In the genomic region with DNA sequence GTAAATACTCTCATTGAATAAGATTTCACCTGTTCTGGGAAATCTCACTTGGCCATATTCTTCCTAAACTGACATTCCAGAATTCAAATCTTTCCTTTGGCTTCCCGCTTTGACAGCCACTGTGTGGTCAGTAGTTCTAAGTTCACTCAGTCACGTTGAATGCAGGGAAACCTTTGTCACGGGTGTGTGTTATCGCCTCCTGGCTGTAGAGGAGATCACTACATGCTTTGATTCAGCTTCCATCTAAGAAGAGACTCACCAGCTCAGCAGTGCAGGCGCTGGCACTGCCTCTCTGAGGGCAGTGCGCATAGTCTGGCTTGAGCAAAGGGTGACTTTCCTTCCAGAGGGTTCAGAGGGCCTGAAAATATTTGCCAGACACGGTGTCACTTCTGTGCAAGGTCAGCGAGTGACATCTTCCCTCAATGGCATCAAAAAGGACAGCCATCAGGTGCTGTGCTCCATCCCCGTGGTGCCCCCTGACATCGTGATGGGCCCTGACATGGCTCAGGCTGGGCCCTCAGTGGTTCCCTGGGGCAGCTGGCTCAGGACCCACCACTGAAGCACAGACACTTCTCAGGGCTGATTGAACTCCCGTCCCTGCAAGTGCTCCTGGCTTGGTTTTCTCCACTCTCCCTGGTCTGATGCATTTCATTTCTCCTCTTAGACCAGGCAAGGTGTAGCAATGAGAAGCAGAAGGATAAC, we compare ENCODE assay signal across 8 cellular contexts.
DNase-seq lines count a peak whose midpoint lies in the region; ATAC-seq and TF ChIP-seq lines count a peak whose summit lies in the region.

No MANE protein-coding gene starts in this region.

- H3K4me1 Mint-ChIP-seq in endothelial cell (ENCODE audit: unreplicated experiment) (peaks cover 29% of the 10 kb centered on the region), osteocyte (ENCODE audit: unreplicated experiment) (peaks cover 5% of the 10 kb centered on the region)
- no peaks in the 10 kb centered on the region for H3K4me1 Mint-ChIP-seq in activated naive CD4-positive, alpha-beta T cell treated with anti-CD3 and anti-CD28 coated beads for 36 hours (ENCODE audit: low read depth)
- peaks cover 0 to 6% (median 1%) of the 10 kb centered on the region in 4 donors for H3K4me1 Mint-ChIP-seq in naive thymus-derived CD8-positive, alpha-beta T cell

- H3K36me3 Mint-ChIP-seq in endothelial cell (ENCODE audit: low read depth, unreplicated experiment) (no peaks in the 10 kb centered on the region), osteocyte (ENCODE audit: unreplicated experiment) (no peaks in the 10 kb centered on the region)
- no peaks in the 10 kb centered on the region for H3K36me3 Mint-ChIP-seq in activated naive CD4-positive, alpha-beta T cell treated with anti-CD3 and anti-CD28 coated beads for 36 hours (ENCODE audit: low read depth)
- H3K36me3 Mint-ChIP-seq in naive thymus-derived CD8-positive, alpha-beta T cell: no peaks in the 10 kb centered on the region

- DNase-seq in GM13976 (ENCODE audit: low spot score) (peak; percentile 24), HuH-7.5 (ENCODE audit: low spot score) (peak; percentile 10), endothelial cell (ENCODE audit: low spot score) (peak; percentile 66), osteocyte (ENCODE audit: extremely low spot score, unreplicated experiment) (no peak), MG63 (no peak), nucleus accumbens (lab: John Stamatoyannopoulos, UW) (no peak)
- DNase-seq in activated naive CD4-positive, alpha-beta T cell treated with anti-CD3 and anti-CD28 coated beads for 36 hours: no peak
- DNase-seq in naive thymus-derived CD8-positive, alpha-beta T cell: no peak

- no peak overlapping the region for H3K4me3 ChIP-seq in MG63

- H3K4me3 Mint-ChIP-seq in endothelial cell (ENCODE audit: unreplicated experiment): no peak overlapping the region
- no peak overlapping the region for H3K4me3 Mint-ChIP-seq in osteocyte (ENCODE audit: unreplicated experiment)
- H3K4me3 Mint-ChIP-seq in activated naive CD4-positive, alpha-beta T cell treated with anti-CD3 and anti-CD28 coated beads for 36 hours: no peak overlapping the region
- H3K4me3 Mint-ChIP-seq in naive thymus-derived CD8-positive, alpha-beta T cell: no peak overlapping the region

- H3K27me3 Mint-ChIP-seq in endothelial cell (ENCODE audit: unreplicated experiment): peaks cover 4% of the 10 kb centered on the region
- no peaks in the 10 kb centered on the region for H3K27me3 Mint-ChIP-seq in osteocyte (ENCODE audit: unreplicated experiment)
- H3K27me3 Mint-ChIP-seq in activated naive CD4-positive, alpha-beta T cell treated with anti-CD3 and anti-CD28 coated beads for 36 hours (ENCODE audit: low read depth): peaks cover 13% of the 10 kb centered on the region
- H3K27me3 Mint-ChIP-seq in naive thymus-derived CD8-positive, alpha-beta T cell: peaks cover 0 to 11% (median 3%) of the 10 kb centered on the region in 5 donors

- H3K27me3 ChIP-seq in MG63: no peaks in the 10 kb centered on the region

- in situ Hi-C loops in GM13976 (cut with MboI; ENCODE audit: low sequenced_read_pairs, unreplicated experiment): loop anchor here (25.0 kb wide), 1 partner anchor 959 kb away; no protein-coding TSS in a partner anchor

- ATAC-seq in naive thymus-derived CD8-positive, alpha-beta T cell: no peak

- H3K9me3 Mint-ChIP-seq in endothelial cell (ENCODE audit: unreplicated experiment) (no peaks in the 10 kb centered on the region), osteocyte (ENCODE audit: unreplicated experiment) (no peaks in the 10 kb centered on the region)
- no peaks in the 10 kb centered on the region for H3K9me3 Mint-ChIP-seq in activated naive CD4-positive, alpha-beta T cell treated with anti-CD3 and anti-CD28 coated beads for 36 hours
- no peaks in the 10 kb centered on the region for H3K9me3 Mint-ChIP-seq in naive thymus-derived CD8-positive, alpha-beta T cell

- CTCF ChIA-PET in activated naive CD4-positive, alpha-beta T cell treated with anti-CD3 and anti-CD28 coated beads for 36 hours (lab: Charles Lee): interaction anchor here (0.5 to 1.7 kb wide), 7 partner anchors 8 to 975 kb away, joined by 3 to 7 read pairs (median 3); no protein-coding TSS in a partner anchor

- intact Hi-C loops in activated naive CD4-positive, alpha-beta T cell treated with anti-CD3 and anti-CD28 coated beads for 36 hours (cut with micrococcal nuclease): no loop called here

- peak overlapping the region; percentile 99 for H3K27ac Mint-ChIP-seq in endothelial cell (ENCODE audit: unreplicated experiment)
- H3K27ac Mint-ChIP-seq in osteocyte (ENCODE audit: unreplicated experiment): no peak overlapping the region
- H3K27ac Mint-ChIP-seq in activated naive CD4-positive, alpha-beta T cell treated with anti-CD3 and anti-CD28 coated beads for 36 hours: no peak overlapping the region
- no peak overlapping the region for H3K27ac Mint-ChIP-seq in naive thymus-derived CD8-positive, alpha-beta T cell

- H3K36me3 ChIP-seq in MG63: no peaks in the 10 kb centered on the region

- POLR2A ChIA-PET in naive thymus-derived CD8-positive, alpha-beta T cell (lab: Charles Lee): no interaction called here

- no peaks in the 10 kb centered on the region for H3K9me3 ChIP-seq in MG63

- TF ChIP-seq CTCF in GM13976 (IDR thresholded peaks at IDR 0.05; ENCODE audit: borderline replicate concordance, control extremely low read depth, extremely low read depth, insufficient read depth, missing control alignments) (peak; percentile 21), endothelial cell (IDR thresholded peaks at IDR 0.05; ENCODE audit: unreplicated experiment) (peak; percentile 76), osteocyte (IDR thresholded peaks at IDR 0.05) (peak; percentile 39)

Comparison
In these comparisons a context has a peak if more than half of its experiments do, and no peak if none do; other contexts are left out.
1. DNase-seq: peak in GM13976 (single experiment), HuH-7.5 (single experiment) and endothelial cell (single experiment); none in osteocyte (single experiment), activated naive CD4-positive, alpha-beta T cell treated with anti-CD3 and anti-CD28 coated beads for 36 hours (single experiment), MG63 (single experiment), naive thymus-derived CD8-positive, alpha-beta T cell (0 of 10) and nucleus accumbens (0 of 56).
2. CTCF ChIP-seq: peak in every context shown above with its lines; median percentile 76 in endothelial cell; 39 in osteocyte; 21 in GM13976.